In genomic region chr15:37009288-37009687, GRCh38 we compare ENCODE assay signal across 26 cellular contexts.
DNase-seq lines count a peak whose midpoint lies in the region; ATAC-seq and TF ChIP-seq lines count a peak whose summit lies in the region.
"Had no signal": no experiment of that assay in that cellular context is flagged by ENCODE, and none has a peak within 500 bp of the region (broad histone marks: within the 10 kb centered on the region; RNA-seq: fewer than 3 reads in every experiment).

No MANE protein-coding gene starts in this region.

- H3K27me3 ChIP-seq in right cardiac atrium (ENCODE audit: control insufficient read depth, insufficient read depth): no peaks in the 10 kb centered on the region

- no peak overlapping the region for H3K27ac ChIP-seq in right cardiac atrium (ENCODE audit: low read length)
- H3K27ac ChIP-seq: KMS-11, PC-9, SK-N-MC had no signal

- no peak for TF ChIP-seq CTCF in fibroblast of pulmonary artery (IDR thresholded peaks at IDR 0.05; ENCODE audit: low read length, missing control alignments)

- no peak for DNase-seq in left ventricle myocardium superior
- no peak for DNase-seq in right cardiac atrium
- peak; percentile 14 for DNase-seq in fibroblast of pulmonary artery (ENCODE audit: low read depth)
- DNase-seq in medulla oblongata (ENCODE audit: extremely low spot score): peak; percentile 23
- no peak for DNase-seq in NCI-H1436 (lab: John Stamatoyannopoulos, UW)
- no peak for DNase-seq in NK-92 treated with Interleukin-12 subunit alpha and Interleukin-12 subunit beta, amount 100 ng/mL, for 24 hours (lab: John Stamatoyannopoulos, UW)
- DNase-seq: C1 segment of cervical spinal cord; CD4-positive, alpha-beta memory T cell; COR-L47; DMS79 treated with DMSO at 0.1 percent for 48 hours; GF-D8; GOT3; HCEC 1CT; NCI-H1048; NCI-H1417; NCI-H187; NCI-H2081 treated with DMSO at 0.1 percent for 48 hours; NCI-H2171; NCI-H226; NCI-H510A; PC-9; RPMI8226; SHP77 treated with DMSO at 0.1 percent for 48 hours had no signal

- intact Hi-C loops in left ventricle myocardium superior (cut with micrococcal nuclease): no loop called here
- intact Hi-C loops in right cardiac atrium (cut with DNase I): no loop called here

- no peak overlapping the region for H3K4me3 ChIP-seq in right cardiac atrium (ENCODE audit: low read length)
- no peak overlapping the region for H3K4me3 ChIP-seq in fibroblast of pulmonary artery (replicated peaks; ENCODE audit: low read depth, low read length)
- H3K4me3 ChIP-seq: PC-9, SK-N-MC had no signal

- ATAC-seq in left ventricle myocardium superior (peak; percentile 54), right cardiac atrium (no peak), HG02981 (IDR thresholded peaks at IDR 0.05; ENCODE audit: unreplicated experiment) (no peak)

- WGBS in right cardiac atrium: 80% methylated on average over 1 of the region's 1 CpG

- H3K9me3 ChIP-seq in right cardiac atrium (ENCODE audit: control insufficient read depth, low read length): no peaks in the 10 kb centered on the region

- H3K4me1 ChIP-seq in right cardiac atrium (ENCODE audit: control insufficient read depth, insufficient read depth, low read length): peaks cover 1% of the 10 kb centered on the region

Comparison
In these comparisons a context has a peak if more than half of its experiments do, and no peak if none do; other contexts are left out.
1. DNase-seq: peak in fibroblast of pulmonary artery (single experiment) and medulla oblongata (single experiment); none in left ventricle myocardium superior (single experiment), right cardiac atrium (0 of 3), NCI-H1436 (single experiment) and NK-92 treated with Interleukin-12 subunit alpha and Interleukin-12 subunit beta, amount 100 ng/mL, for 24 hours (single experiment).